In the genomic region with DNA sequence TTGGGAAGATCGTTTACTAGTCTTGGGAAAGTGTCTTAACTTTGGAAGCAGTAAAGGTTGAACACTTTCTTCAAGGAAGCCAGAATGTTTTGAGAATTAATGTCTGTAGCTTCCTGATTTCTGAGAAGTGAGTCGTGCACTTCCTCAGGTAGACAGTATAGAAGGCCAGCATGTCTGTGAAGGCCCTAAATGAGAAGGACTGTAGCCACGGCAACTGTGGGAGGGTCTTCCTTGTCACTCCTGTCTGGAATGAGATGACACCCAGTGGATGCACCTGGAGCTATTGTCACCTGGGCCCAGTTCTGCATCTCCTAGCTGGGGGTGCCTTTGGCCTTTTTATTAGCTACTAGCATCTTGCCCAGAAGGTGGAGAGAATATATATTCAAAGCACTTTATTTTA, we compare ENCODE assay signal across 13 cellular contexts. TPM values are rescaled to one million over a fixed set of nuclear protein-coding genes. Genes with fewer than 3 reads are reported as not detected.
DNase-seq lines count a peak whose midpoint lies in the region; ATAC-seq and TF ChIP-seq lines count a peak whose summit lies in the region.
"Had no signal": no experiment of that assay in that cellular context is flagged by ENCODE, and none has a peak within 500 bp of the region (broad histone marks: within the 10 kb centered on the region; RNA-seq: fewer than 3 reads in every experiment).

No MANE protein-coding gene starts in this region.

- H3K23me2 ChIP-seq in H9 (ENCODE audit: insufficient read length, low read depth, low read length, poor library complexity, severe bottlenecking) = no peaks in the 10 kb centered on the region

- H4K5ac ChIP-seq in H9 (ENCODE audit: insufficient read length, low read depth, low read length) (no peak overlapping the region), mesendoderm (ENCODE audit: low read length) (no peak overlapping the region)

- H2AK5ac ChIP-seq in H9 (ENCODE audit: insufficient read length, low read length) (no peak overlapping the region), mesendoderm (ENCODE audit: low read length) (no peak overlapping the region)

- H2BK120ac ChIP-seq in H9 (ENCODE audit: low read depth, low read length, poor library complexity, severe bottlenecking) = no peak overlapping the region
- no peak overlapping the region for H2BK120ac ChIP-seq in mesendoderm (ENCODE audit: low read depth, low read length)

- H3K4me3 Mint-ChIP-seq in H9 = no peak overlapping the region; a peak in 1 of 5 replicates
- peak overlapping the region; percentile 71 for H3K4me3 Mint-ChIP-seq in activated T-cell treated with anti-CD3 and anti-CD28 coated beads, Interleukin-2, amount 50 U/mL, for 4 hours

- H3K79me2 ChIP-seq in H9 (ENCODE audit: insufficient read depth, low read length) = peaks cover 47% of the 10 kb centered on the region
- H3K79me2 ChIP-seq in mesendoderm (ENCODE audit: control insufficient read depth, insufficient read depth, low read length) = peaks cover 56% of the 10 kb centered on the region

- H3K36me3 ChIP-seq in mesendoderm (ENCODE audit: control insufficient read depth, insufficient read depth, low read length) = no peaks in the 10 kb centered on the region

- WGBS in H9 (ENCODE audit: extremely low coverage, insufficient read length, low lambda C conversion rate) = no CpG with 5 or more reads among the region's 3 CpGs
- no CpG with 5 or more reads among the region's 3 CpGs for WGBS in mesendoderm (ENCODE audit: extremely low coverage, insufficient coverage, low lambda C conversion rate)

- H3K4me3 ChIP-seq in mesendoderm (ENCODE audit: low read length) = no peak overlapping the region
- no peak overlapping the region for H3K4me3 ChIP-seq in coronary artery
- H3K4me3 ChIP-seq: A549 had no signal

- no peak overlapping the region for H2BK5ac ChIP-seq in H9 (ENCODE audit: insufficient read length, low read length)
- no peak overlapping the region for H2BK5ac ChIP-seq in mesendoderm (ENCODE audit: low read length)

- H3K23ac ChIP-seq in H9 (ENCODE audit: insufficient read length, low read depth, low read length) (no peak overlapping the region), mesendoderm (ENCODE audit: low read length) (no peak overlapping the region)

- no peaks in the 10 kb centered on the region for H3K9me3 Mint-ChIP-seq in H9
- H3K9me3 Mint-ChIP-seq in activated T-cell treated with anti-CD3 and anti-CD28 coated beads, Interleukin-2, amount 50 U/mL, for 4 hours = no peaks in the 10 kb centered on the region

- H3K4ac ChIP-seq in H9 (ENCODE audit: low read depth, low read length) (no peak overlapping the region), mesendoderm (ENCODE audit: low read depth, low read length) (no peak overlapping the region)

- no peaks in the 10 kb centered on the region for H3K9me3 ChIP-seq in H9 (ENCODE audit: control insufficient read depth, low read depth, low read length)
- H3K9me3 ChIP-seq: A549 had no signal

- no peak overlapping the region for H2BK20ac ChIP-seq in H9 (ENCODE audit: low read depth, low read length, poor library complexity, severe bottlenecking)

- TF ChIP-seq CTCF in H9 (conservative IDR thresholded peaks at IDR 0.05) (no peak), coronary artery (IDR thresholded peaks at IDR 0.05) (no peak)

- H3K56ac ChIP-seq in H9 (ENCODE audit: insufficient read length, low read depth, low read length) = no peak overlapping the region
- H3K56ac ChIP-seq in mesendoderm (ENCODE audit: low read length) = no peak overlapping the region

- H2BK12ac ChIP-seq in H9 (ENCODE audit: insufficient read length, low read depth, low read length) = no peak overlapping the region

- H3K27me3 ChIP-seq in H9 (ENCODE audit: insufficient read depth, low read length) (no peaks in the 10 kb centered on the region), mesendoderm (ENCODE audit: insufficient read depth, low read length, poor library complexity) (no peaks in the 10 kb centered on the region)

- H3K27ac ChIP-seq in H9 (ENCODE audit: insufficient read length, low read depth, low read length) = no peak overlapping the region
- no peak overlapping the region for H3K27ac ChIP-seq in mesendoderm (ENCODE audit: low read depth, low read length)
- H3K27ac ChIP-seq in coronary artery = peak overlapping the region in 1 of 2 donors; percentile 11
- H3K27ac ChIP-seq: A549, VCaP had no signal

- no peaks in the 10 kb centered on the region for H4K20me1 ChIP-seq in H9 (ENCODE audit: control insufficient read depth, insufficient read depth, insufficient read length)

- no peak overlapping the region for H2BK15ac ChIP-seq in H9 (ENCODE audit: low read depth, low read length)
- no peak overlapping the region for H2BK15ac ChIP-seq in mesendoderm (replicated peaks; ENCODE audit: low read depth)

- H3K4me1 ChIP-seq in H9 (ENCODE audit: insufficient read depth, low read length) = peaks cover 10% of the 10 kb centered on the region; the same call in 1 of the 2 replicates
- H3K4me1 ChIP-seq in mesendoderm (ENCODE audit: control insufficient read depth, low read depth, low read length) = no peaks in the 10 kb centered on the region

- DNase-seq in NCI-H1105 treated with DMSO at 0.1 percent for 48 hours (lab: John Stamatoyannopoulos, UW) (peak; percentile 23), NCI-H1105 (lab: John Stamatoyannopoulos, UW) (no peak), H9 (no peak), mesendoderm (peak; percentile 69), left lobe of liver (ENCODE audit: low spot score) (no peak), Kasumi-1 (lab: John Stamatoyannopoulos, UW) (no peak), coronary artery (ENCODE audit: low spot score) (no peak)
- no peak for DNase-seq in activated T-cell treated with anti-CD3 and anti-CD28 coated beads, Interleukin-2, amount 50 U/mL, for 4 hours
- DNase-seq: GDM1, nucleus accumbens, OCI-M1 had no signal

- H3K27me3 Mint-ChIP-seq in H9 (ENCODE audit: low read depth) = no peaks in the 10 kb centered on the region
- no peaks in the 10 kb centered on the region for H3K27me3 Mint-ChIP-seq in activated T-cell treated with anti-CD3 and anti-CD28 coated beads, Interleukin-2, amount 50 U/mL, for 4 hours (ENCODE audit: low read depth)

- no peak for ATAC-seq in activated T-cell treated with anti-CD3 and anti-CD28 coated beads, Interleukin-2, amount 50 U/mL, for 4 hours
- no peak for ATAC-seq in left lobe of liver
- ATAC-seq: A549 had no signal

- no peak overlapping the region for H2AFZ ChIP-seq in H9 (ENCODE audit: low read length)

- peaks cover 1 to 36% (median 27%) of the 10 kb centered on the region in 3 experiments; a peak in 5 of 7 replicates for H3K36me3 Mint-ChIP-seq in H9 (ENCODE audit: insufficient read depth in 1 of 3, low read depth in 3 of 3)
- H3K36me3 Mint-ChIP-seq in activated T-cell treated with anti-CD3 and anti-CD28 coated beads, Interleukin-2, amount 50 U/mL, for 4 hours (ENCODE audit: insufficient read depth) = peaks cover 12% of the 10 kb centered on the region

- H3K4me2 ChIP-seq in H9 (ENCODE audit: insufficient read depth, insufficient read length, low read length) = no peak overlapping the region
- no peak overlapping the region for H3K4me2 ChIP-seq in mesendoderm (ENCODE audit: low read length)
- H3K4me2 ChIP-seq: A549 had no signal

- peaks cover 75 to 86% of the 10 kb centered on the region in 2 experiments for H3K4me1 Mint-ChIP-seq in H9
- peaks cover 81% of the 10 kb centered on the region for H3K4me1 Mint-ChIP-seq in activated T-cell treated with anti-CD3 and anti-CD28 coated beads, Interleukin-2, amount 50 U/mL, for 4 hours (ENCODE audit: low read depth)

- H4K91ac ChIP-seq in H9 (ENCODE audit: insufficient read length, low read depth, low read length) = no peak overlapping the region

- peak overlapping the region in 2 of 3 experiments; percentile 56 to 69; a peak in 4 of 7 replicates for H3K27ac Mint-ChIP-seq in H9

- H3K9ac ChIP-seq in H9 (ENCODE audit: extremely low read depth, insufficient read length, low read length) (no peak overlapping the region), mesendoderm (ENCODE audit: low read length) (no peak overlapping the region)

- H4K8ac ChIP-seq in H9 (replicated peaks; ENCODE audit: insufficient read length, low read depth, low read length) (no peak overlapping the region), mesendoderm (ENCODE audit: low read depth, low read length) (no peak overlapping the region)

- H3K14ac ChIP-seq in H9 (ENCODE audit: insufficient read depth, low read length) = no peak overlapping the region

- H3K18ac ChIP-seq in H9 (ENCODE audit: insufficient read length, low read depth, low read length) = no peak overlapping the region
- no peak overlapping the region for H3K18ac ChIP-seq in mesendoderm (ENCODE audit: low read length)

- no peak overlapping the region for H3T11ph ChIP-seq in H9 (ENCODE audit: low read length)

- no peaks in the 10 kb centered on the region for H3K79me1 ChIP-seq in H9 (ENCODE audit: insufficient read depth, low read depth, low read length, poor library complexity, severe bottlenecking)
- peaks cover 22% of the 10 kb centered on the region for H3K79me1 ChIP-seq in mesendoderm (ENCODE audit: low read length)

RNA-seq across cellular contexts. Expression of a gene that starts 8.8 kb away (rescaled TPM):
- total RNA-seq in H9 (2021) = 81.4 and 87.8 TPM in 2 replicates
- 10 to 100 TPM; 52.2 to 67.6 (median 55.4) TPM for total RNA-seq in activated T-cell treated with anti-CD3 and anti-CD28 coated beads, Interleukin-2, amount 50 U/mL, for 4 hours
- polyA plus RNA-seq in mesendoderm (2013, experiment 1 of 2) = 23.7 TPM
- polyA plus RNA-seq in mesendoderm (2013, experiment 2 of 2) = 24.1 TPM
- 25.7 TPM for total RNA-seq in left lobe of liver

RNA-seq across cellular contexts. Expression of a gene that starts 32.8 kb away (rescaled TPM):
- 31.1 TPM in 2 replicates for total RNA-seq in H9 (2021)
- total RNA-seq in activated T-cell treated with anti-CD3 and anti-CD28 coated beads, Interleukin-2, amount 50 U/mL, for 4 hours = 10 to 100 TPM; 11.5 to 17.2 (median 16.4) TPM
- 10.3 TPM for polyA plus RNA-seq in mesendoderm (2013, experiment 1 of 2)
- 10.5 TPM for polyA plus RNA-seq in mesendoderm (2013, experiment 2 of 2)
- total RNA-seq in left lobe of liver = 12.8 TPM

Comparison
In these comparisons a context has a peak if more than half of its experiments do, and no peak if none do; other contexts are left out.
1. DNase-seq: peak in NCI-H1105 treated with DMSO at 0.1 percent for 48 hours (single experiment) and mesendoderm (single experiment); none in NCI-H1105 (single experiment), H9 (single experiment), activated T-cell treated with anti-CD3 and anti-CD28 coated beads, Interleukin-2, amount 50 U/mL, for 4 hours (single experiment), left lobe of liver (single experiment), Kasumi-1 (0 of 2) and coronary artery (single experiment).